ENCODE assay signal across 8 cellular contexts in the genomic region with DNA sequence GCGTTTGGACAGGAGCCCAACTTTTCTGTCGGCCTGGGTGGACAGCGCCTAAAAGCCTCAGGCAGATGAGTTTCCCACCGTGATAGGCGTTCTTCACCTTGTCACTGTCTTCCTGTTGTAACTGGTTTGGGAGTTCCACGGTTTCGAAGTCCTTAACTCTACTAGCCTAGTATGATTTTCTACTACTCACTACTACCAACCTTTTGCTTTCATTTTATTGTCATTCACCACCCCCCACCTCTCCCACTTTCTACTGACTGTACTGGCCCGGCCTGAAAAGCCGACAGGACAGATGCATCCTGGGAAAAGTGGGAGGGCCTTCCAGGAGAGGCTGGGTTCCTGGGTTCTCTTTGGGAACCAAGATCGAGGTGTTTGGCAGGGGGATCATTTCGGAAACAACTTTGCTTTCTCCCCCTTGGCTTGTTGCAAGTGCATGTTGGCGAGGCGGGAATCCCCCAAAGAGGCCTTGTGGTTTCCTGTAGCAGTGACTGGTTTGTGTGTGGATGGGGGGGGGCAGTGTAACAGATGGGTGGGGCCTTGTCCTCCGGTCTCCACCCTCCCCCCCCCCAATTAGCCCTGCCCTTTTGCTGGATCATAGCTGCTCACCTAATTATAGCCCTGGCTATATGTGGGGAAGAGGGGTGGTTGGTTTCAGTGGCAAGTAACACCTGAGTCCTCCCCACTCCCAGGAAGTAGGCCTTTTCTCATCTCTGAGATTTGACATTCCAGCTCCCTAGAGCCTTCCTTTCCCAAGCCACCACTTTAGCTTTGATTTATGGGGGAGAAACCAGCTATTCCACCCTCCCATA. TPM values are rescaled to one million over a fixed set of nuclear protein-coding genes. Genes with fewer than 3 reads are reported as not detected.
DNase-seq lines count a peak whose midpoint lies in the region; ATAC-seq and TF ChIP-seq lines count a peak whose summit lies in the region.

No MANE protein-coding gene starts in this region.

- H3K9me3 ChIP-seq in neural progenitor cell (ENCODE audit: low read depth) (no peaks in the 10 kb centered on the region), stomach smooth muscle (ENCODE audit: control insufficient read depth in 2 of 2, low read length in 2 of 2) (no peaks in the 10 kb centered on the region)

- peaks cover 39% of the 10 kb centered on the region for H3K4me1 Mint-ChIP-seq in neural progenitor cell

- peaks cover 16% of the 10 kb centered on the region; the same call in 1 of the 2 replicates for H3K79me2 ChIP-seq in KMS-11 (ENCODE audit: insufficient read depth, low read depth)
- peaks cover 52% of the 10 kb centered on the region for H3K79me2 ChIP-seq in neural progenitor cell (ENCODE audit: low read depth)

- TF ChIP-seq CTCF in KMS-11 (conservative IDR thresholded peaks at IDR 0.05; ENCODE audit: low read depth, low read length) (no peak), neural progenitor cell (IDR thresholded peaks at IDR 0.05) (no peak)

- no peaks in the 10 kb centered on the region for H4K20me1 ChIP-seq in KMS-11 (ENCODE audit: insufficient read depth)
- H4K20me1 ChIP-seq in neural progenitor cell (ENCODE audit: low read depth), result peaks cover 54% of the 10 kb centered on the region

- H3K27ac ChIP-seq in KMS-11 (peak overlapping the region; percentile 96), neural progenitor cell (peak overlapping the region; percentile 7), stomach smooth muscle (ENCODE audit: low read length) (peak overlapping the region; percentile 95)

- H3K4me1 ChIP-seq in KMS-11 (ENCODE audit: low read depth, poor library complexity, severe bottlenecking) (peaks cover 11% of the 10 kb centered on the region), neural progenitor cell (peaks cover 6% of the 10 kb centered on the region), stomach smooth muscle (ENCODE audit: control insufficient read depth, insufficient read depth, low read length) (peaks cover 31% of the 10 kb centered on the region)

- H2AFZ ChIP-seq in KMS-11 (ENCODE audit: low read depth) (no peak overlapping the region), neural progenitor cell (replicated peaks) (no peak overlapping the region)

- H3K4me2 ChIP-seq in KMS-11 (peak overlapping the region; percentile 33), neural progenitor cell (peak overlapping the region; percentile 93)

- H3K9me3 Mint-ChIP-seq in neural progenitor cell, result peaks cover 2% of the 10 kb centered on the region

- ATAC-seq in GM21528 (IDR thresholded peaks at IDR 0.05; ENCODE audit: low FRiP score, unreplicated experiment), result no peak

- H3K27me3 Mint-ChIP-seq in neural progenitor cell (ENCODE audit: insufficient read depth, low read depth), result peaks cover 11% of the 10 kb centered on the region

- H3F3A ChIP-seq in neural progenitor cell (ENCODE audit: low read depth), result peaks cover 72% of the 10 kb centered on the region

- peak overlapping the region; percentile 93 for H3K4me3 Mint-ChIP-seq in neural progenitor cell

- H3K27ac Mint-ChIP-seq in neural progenitor cell, result peak overlapping the region; percentile 43

- peak; percentile 58 for TF ChIP-seq POLR2A in Raji (IDR thresholded peaks at IDR 0.05; ENCODE audit: insufficient read depth, low read depth, low read length)

- peaks cover 28% of the 10 kb centered on the region for H3K36me3 Mint-ChIP-seq in neural progenitor cell

- no peaks in the 10 kb centered on the region for H3K27me3 ChIP-seq in KMS-11 (ENCODE audit: insufficient read depth, low read depth)
- H3K27me3 ChIP-seq in neural progenitor cell, result no peaks in the 10 kb centered on the region
- H3K27me3 ChIP-seq in stomach smooth muscle (ENCODE audit: control insufficient read depth in 1 of 2, insufficient read depth in 2 of 2, low read length in 2 of 2), result no peaks in the 10 kb centered on the region

- H3K4me3 ChIP-seq in KMS-11 (IDR thresholded peaks at IDR 0.05; ENCODE audit: insufficient read depth, low read depth, low read length) (no peak overlapping the region), neural progenitor cell (peak overlapping the region; percentile 83), stomach smooth muscle (ENCODE audit: low read length in 2 of 2) (peak overlapping the region; percentile 84 to 96)

- H3K36me3 ChIP-seq in KMS-11 (ENCODE audit: insufficient read depth), result no peaks in the 10 kb centered on the region
- peaks cover 4% of the 10 kb centered on the region for H3K36me3 ChIP-seq in neural progenitor cell
- H3K36me3 ChIP-seq in stomach smooth muscle (ENCODE audit: control insufficient read depth in 2 of 2, insufficient read depth in 2 of 2, low read length in 2 of 2), result peaks cover 36 to 40% of the 10 kb centered on the region in 2 donors

- H3K9ac ChIP-seq in KMS-11 (peak overlapping the region; percentile 92), neural progenitor cell (peak overlapping the region; percentile 64), stomach smooth muscle (ENCODE audit: low read length in 2 of 2) (peak overlapping the region; percentile 79 to 98)

- DNase-seq in EL, result peak; percentile 90
- DNase-seq in activated effector memory CD4-positive, alpha-beta T cell treated with anti-CD3 and anti-CD28 coated beads, Interleukin-2, amount 50 U/mL, for 16 hours, result peak; percentile 94
- peak; percentile 54 for DNase-seq in fibroblast of the conjunctiva (ENCODE audit: low read depth)
- peak; percentile 77 for DNase-seq in neural progenitor cell (ENCODE audit: low spot score)

RNA-seq across cellular contexts. Expression of a gene that starts 1.4 kb away (rescaled TPM):
- 251 and 370 TPM in 2 replicates for total RNA-seq in neural progenitor cell (ENCODE audit: low replicate concordance)

RNA-seq across cellular contexts. Expression of a gene that starts 6.3 kb away (rescaled TPM):
- total RNA-seq in neural progenitor cell (ENCODE audit: low replicate concordance), result 20.5 and 41.8 TPM in 2 replicates

RNA-seq across cellular contexts. Expression of a gene that starts 14.4 kb away (rescaled TPM):
- total RNA-seq in neural progenitor cell (ENCODE audit: low replicate concordance), result 2.7 and 9.1 TPM in 2 replicates

RNA-seq across cellular contexts. Expression of a gene that starts 20.3 kb away (rescaled TPM):
- total RNA-seq in neural progenitor cell (ENCODE audit: low replicate concordance), result 5.1 and 26.3 TPM in 2 replicates

RNA-seq across cellular contexts. Expression of a gene that starts 27.3 kb away (rescaled TPM):
- total RNA-seq in neural progenitor cell (ENCODE audit: low replicate concordance), result 1.7 and 7.3 TPM in 2 replicates

Comparison
In these comparisons a context has a peak if more than half of its experiments do, and no peak if none do; other contexts are left out.
1. H3K27ac ChIP-seq: peak in every context shown above with its lines; median percentile 96 in KMS-11; 95 in stomach smooth muscle; 7 in neural progenitor cell.